In genomic region chr2:223043164-223043941, GRCh38 we compare ENCODE assay signal across 1 cellular context.
TF ChIP-seq lines count a peak whose summit lies in the region.

No MANE protein-coding gene starts in this region.

TF ChIP-seq in GM23338, 12 proteins besides CTCF, POLR2A, EP300 and RAD21 (continued from another document):
- TF ChIP-seq ZNF462 (CRISPR knock-in tag; IDR thresholded peaks at IDR 0.05) (no peak), EZH2phosphoT487 (IDR thresholded peaks at IDR 0.05; ENCODE audit: unreplicated experiment) (no peak), STAT1 (IDR thresholded peaks at IDR 0.05; ENCODE audit: unreplicated experiment) (no peak), ZNF331 (CRISPR knock-in tag; IDR thresholded peaks at IDR 0.05; ENCODE audit: low read depth) (no peak)
TF ChIP-seq in GM23338: peak in this region for 0.
